13 cellular contexts compared by ENCODE assay signal in genomic region chr6:90195094-90195793, GRCh38.
A peak's percentile ranks its signal among the peaks of the same experiment; 100 is the strongest.
DNase-seq lines count a peak whose midpoint lies in the region; ATAC-seq and TF ChIP-seq lines count a peak whose summit lies in the region.
"Had no signal": no experiment of that assay in that cellular context is flagged by ENCODE, and none has a peak within 500 bp of the region (broad histone marks: within the 10 kb centered on the region; RNA-seq: fewer than 3 reads in every experiment).

No MANE protein-coding gene starts in this region.

- H3K9me3 ChIP-seq in skeletal muscle tissue (ENCODE audit: control insufficient read depth in 3 of 3, low read length in 3 of 3), result no peaks in the 10 kb centered on the region

- H3K4me3 ChIP-seq in skeletal muscle tissue (ENCODE audit: low read length in 3 of 3), result no peak overlapping the region
- H3K4me3 ChIP-seq: lung, spleen had no signal

- H3K36me3 Mint-ChIP-seq in activated T-cell treated with anti-CD3 and anti-CD28 coated beads, Interleukin-2, amount 50 U/mL, for 72 hours (ENCODE audit: insufficient read depth in 2 of 2), result peaks cover 24 to 42% of the 10 kb centered on the region in 2 donors
- peaks cover 17% of the 10 kb centered on the region for H3K36me3 Mint-ChIP-seq in glutamatergic neuron (ENCODE audit: unreplicated experiment)

- peak overlapping the region; percentile 57 for H3K27ac ChIP-seq in skeletal muscle tissue (ENCODE audit: low read depth, low read length)

- TF ChIP-seq CTCF in glutamatergic neuron (IDR thresholded peaks at IDR 0.05; ENCODE audit: partially characterized antibody, unreplicated experiment), result no peak

- no peaks in the 10 kb centered on the region for H3K27me3 Mint-ChIP-seq in activated T-cell treated with anti-CD3 and anti-CD28 coated beads, Interleukin-2, amount 50 U/mL, for 72 hours (ENCODE audit: low read depth)
- H3K27me3 Mint-ChIP-seq in glutamatergic neuron (ENCODE audit: unreplicated experiment), result peaks cover 6% of the 10 kb centered on the region

- peak overlapping the region; percentile 46 to 70 for H3K4me3 Mint-ChIP-seq in activated T-cell treated with anti-CD3 and anti-CD28 coated beads, Interleukin-2, amount 50 U/mL, for 72 hours
- peak overlapping the region; percentile 67 for H3K4me3 Mint-ChIP-seq in glutamatergic neuron (ENCODE audit: unreplicated experiment)
- H3K4me3 Mint-ChIP-seq: H9 had no signal

- H3K9me3 Mint-ChIP-seq in activated T-cell treated with anti-CD3 and anti-CD28 coated beads, Interleukin-2, amount 50 U/mL, for 72 hours, result peaks cover 4 to 5% of the 10 kb centered on the region in 2 donors
- peaks cover 17% of the 10 kb centered on the region for H3K9me3 Mint-ChIP-seq in glutamatergic neuron (ENCODE audit: unreplicated experiment)

- no peak for DNase-seq in activated T-cell treated with anti-CD3 and anti-CD28 coated beads, Interleukin-2, amount 50 U/mL, for 72 hours
- DNase-seq in activated T-cell treated with anti-CD3 and anti-CD28 coated beads for 4 hours (no peak), SK-N-DZ (ENCODE audit: low spot score) (peak; percentile 93), glutamatergic neuron (no peak), NCI-H1436 (lab: John Stamatoyannopoulos, UW) (no peak), cerebellar cortex (ENCODE audit: low spot score) (no peak)
- DNase-seq in activated effector memory CD4-positive, alpha-beta T cell treated with anti-CD3 and anti-CD28 coated beads, Interleukin-2, amount 50 U/mL, for 16 hours, result no peak
- DNase-seq: effector CD8-positive, alpha-beta T cell; H9; NCI-H2107; spleen had no signal

- no peak for ATAC-seq in activated T-cell treated with anti-CD3 and anti-CD28 coated beads, Interleukin-2, amount 50 U/mL, for 72 hours (replicated peaks in 1 of 2)

- peaks cover 14 to 33% (median 15%) of the 10 kb centered on the region in 3 donors for H3K4me1 ChIP-seq in skeletal muscle tissue (ENCODE audit: control insufficient read depth in 3 of 3, insufficient read depth in 3 of 3, low read length in 3 of 3)

- H3K4me1 Mint-ChIP-seq in activated T-cell treated with anti-CD3 and anti-CD28 coated beads, Interleukin-2, amount 50 U/mL, for 72 hours (ENCODE audit: low read depth), result peaks cover 96% of the 10 kb centered on the region
- peaks cover 38% of the 10 kb centered on the region for H3K4me1 Mint-ChIP-seq in glutamatergic neuron (ENCODE audit: low read depth, unreplicated experiment)

- no peaks in the 10 kb centered on the region for H3K36me3 ChIP-seq in skeletal muscle tissue (ENCODE audit: control insufficient read depth in 3 of 3, insufficient read depth in 3 of 3, low read length in 3 of 3)

- no peaks in the 10 kb centered on the region for H3K27me3 ChIP-seq in skeletal muscle tissue (ENCODE audit: control insufficient read depth in 3 of 3, insufficient read depth in 3 of 3, low read length in 3 of 3)
- H3K27me3 ChIP-seq: spleen had no signal

- H3K9ac ChIP-seq in skeletal muscle tissue (ENCODE audit: low read depth in 1 of 3, low read length in 3 of 3), result peak overlapping the region in 2 of 3 donors; percentile 12 to 35

- peak overlapping the region; percentile 43 for H3K27ac Mint-ChIP-seq in activated T-cell treated with anti-CD3 and anti-CD28 coated beads, Interleukin-2, amount 50 U/mL, for 72 hours
- peak overlapping the region; percentile 99 for H3K27ac Mint-ChIP-seq in glutamatergic neuron (ENCODE audit: unreplicated experiment)
- H3K27ac Mint-ChIP-seq: H9 had no signal
